19 cellular contexts compared by ENCODE assay signal in genomic region chr10:118339096-118339495, GRCh38. TPM values are rescaled to one million over a fixed set of nuclear protein-coding genes. Genes with fewer than 3 reads are reported as not detected.
DNase-seq lines count a peak whose midpoint lies in the region; ATAC-seq, FAIRE-seq and TF ChIP-seq lines count a peak whose summit lies in the region.
"Had no signal": no experiment of that assay in that cellular context is flagged by ENCODE, and none has a peak within 500 bp of the region (broad histone marks: within the 10 kb centered on the region; RNA-seq: fewer than 3 reads in every experiment).

No MANE protein-coding gene starts in this region.

- TF ChIP-seq CTCF in MCF 10A (IDR thresholded peaks at IDR 0.05; ENCODE audit: unreplicated experiment): no peak
- TF ChIP-seq CTCF in breast epithelium (IDR thresholded peaks at IDR 0.05): no peak
- no peak for TF ChIP-seq CTCF in neural progenitor cell (IDR thresholded peaks at IDR 0.05)

- H3K4me1 ChIP-seq in breast epithelium (peaks cover 0 to 5% of the 10 kb centered on the region in 2 donors), right cardiac atrium (ENCODE audit: control insufficient read depth, insufficient read depth, low read length) (no peaks in the 10 kb centered on the region), neural progenitor cell (peaks cover 15% of the 10 kb centered on the region)

- H3K27ac Mint-ChIP-seq in MCF 10A (ENCODE audit: low read depth, unreplicated experiment) (peak overlapping the region; percentile 28), neural progenitor cell (no peak overlapping the region)
- H3K27ac Mint-ChIP-seq: activated naive CD8-positive, alpha-beta T cell; effector memory CD8-positive, alpha-beta T cell; H9 had no signal

- peaks cover 51% of the 10 kb centered on the region for H3K79me2 ChIP-seq in neural progenitor cell (ENCODE audit: low read depth)

- H3K27me3 Mint-ChIP-seq in MCF 10A (ENCODE audit: insufficient read depth, unreplicated experiment) (no peaks in the 10 kb centered on the region), neural progenitor cell (ENCODE audit: insufficient read depth, low read depth) (no peaks in the 10 kb centered on the region)
- H3K27me3 Mint-ChIP-seq: activated naive CD8-positive, alpha-beta T cell; effector memory CD8-positive, alpha-beta T cell; type B pancreatic cell had no signal

- H3K36me3 ChIP-seq in breast epithelium (no peaks in the 10 kb centered on the region), neural progenitor cell (peaks cover 11% of the 10 kb centered on the region)

- H4K20me1 ChIP-seq in neural progenitor cell (ENCODE audit: low read depth): peaks cover 3% of the 10 kb centered on the region

- H3K36me3 Mint-ChIP-seq in MCF 10A (ENCODE audit: insufficient read depth, unreplicated experiment) (peaks cover 38% of the 10 kb centered on the region), neural progenitor cell (peaks cover 11% of the 10 kb centered on the region)

- H3F3A ChIP-seq in neural progenitor cell (ENCODE audit: low read depth): peaks cover 5% of the 10 kb centered on the region

- DNase-seq in MCF 10A (ENCODE audit: unreplicated experiment): no peak
- DNase-seq in breast epithelium (ENCODE audit: low spot score in 2 of 2): no peak
- DNase-seq in SW480 (ENCODE audit: low spot score): peak; percentile 4
- peak in 1 of 3 donors; percentile 25 for DNase-seq in right cardiac atrium
- DNase-seq in neural progenitor cell (ENCODE audit: low spot score): no peak
- no peak for DNase-seq in OCI-M1 (lab: John Stamatoyannopoulos, UW)
- DNase-seq in HTR-8/SVneo (ENCODE audit: insufficient read length, low spot score): no peak
- DNase-seq: activated T-cell treated with anti-CD3 and anti-CD28 coated beads, Interleukin-2, amount 50 U/mL, for 48 hours; effector memory CD8-positive, alpha-beta T cell; esophagus squamous epithelium; H9; left colon; NCI-H1694 treated with DMSO at 0.1 percent for 48 hours; SK-N-SH; stimulated activated CD4-positive, alpha-beta T cell treated with anti-CD3 and anti-CD28 coated beads, Interleukin-12 subunit alpha, Interleukin-12 subunit beta, amount 100 ng/mL, for 4 hours had no signal

- no peak for TF ChIP-seq POLR2A in breast epithelium (IDR thresholded peaks at IDR 0.05)

- H3K9me3 Mint-ChIP-seq in MCF 10A (ENCODE audit: unreplicated experiment) (no peaks in the 10 kb centered on the region), neural progenitor cell (no peaks in the 10 kb centered on the region)
- H3K9me3 Mint-ChIP-seq: effector memory CD8-positive, alpha-beta T cell; H9; type B pancreatic cell had no signal

- H3K27me3 ChIP-seq in breast epithelium (no peaks in the 10 kb centered on the region), right cardiac atrium (ENCODE audit: control insufficient read depth, insufficient read depth) (no peaks in the 10 kb centered on the region), neural progenitor cell (no peaks in the 10 kb centered on the region)
- H3K27me3 ChIP-seq: esophagus squamous epithelium had no signal

- H3K9me3 ChIP-seq in breast epithelium: no peaks in the 10 kb centered on the region
- H3K9me3 ChIP-seq in right cardiac atrium (ENCODE audit: control insufficient read depth, low read length): no peaks in the 10 kb centered on the region
- no peaks in the 10 kb centered on the region for H3K9me3 ChIP-seq in neural progenitor cell (ENCODE audit: low read depth)
- H3K9me3 ChIP-seq: esophagus squamous epithelium, SK-N-SH had no signal

- peak; percentile 54 to 75 for ATAC-seq in right cardiac atrium
- ATAC-seq: activated CD4-positive, CD25-positive, alpha-beta regulatory T cell treated with anti-CD3 and anti-CD28 coated beads, Interleukin-2, amount 50 U/mL, for 24 hours; effector memory CD8-positive, alpha-beta T cell; left colon had no signal

- H3K4me2 ChIP-seq in neural progenitor cell: no peak overlapping the region
- H3K4me2 ChIP-seq: SK-N-SH had no signal

- WGBS in right cardiac atrium: 48% methylated on average over 3 of the region's 3 CpGs

- CTCF ChIA-PET in MCF 10A (lab: Yijun Ruan, JAX): interaction anchor here (0.8 to 1.3 kb wide), 2 partner anchors 206 to 825 kb away, joined by 3 to 4 read pairs; no protein-coding TSS in a partner anchor

- H3K4me1 Mint-ChIP-seq in MCF 10A (ENCODE audit: insufficient read depth, unreplicated experiment) (peaks cover 21% of the 10 kb centered on the region), neural progenitor cell (peaks cover 29% of the 10 kb centered on the region)

- H3K27ac ChIP-seq in breast epithelium (no peak overlapping the region), right cardiac atrium (ENCODE audit: low read length) (peak overlapping the region; percentile 45), neural progenitor cell (no peak overlapping the region)
- H3K27ac ChIP-seq: esophagus squamous epithelium had no signal

- H3K4me3 ChIP-seq in breast epithelium: no peak overlapping the region
- H3K4me3 ChIP-seq in right cardiac atrium (ENCODE audit: low read length): peak overlapping the region; percentile 5
- no peak overlapping the region for H3K4me3 ChIP-seq in neural progenitor cell
- H3K4me3 ChIP-seq: esophagus squamous epithelium had no signal

- H3K9ac ChIP-seq in neural progenitor cell: no peak overlapping the region
- H3K9ac ChIP-seq: SK-N-SH had no signal

- H2AFZ ChIP-seq in neural progenitor cell (replicated peaks): no peak overlapping the region

- no peak overlapping the region for H3K4me3 Mint-ChIP-seq in MCF 10A (ENCODE audit: unreplicated experiment)
- H3K4me3 Mint-ChIP-seq in neural progenitor cell: no peak overlapping the region
- H3K4me3 Mint-ChIP-seq: H9 had no signal

- no peak for FAIRE-seq in HTR-8/SVneo (lab: Jason Lieb, UNC)
- FAIRE-seq: colon had no signal

- no TSS peak for BruUV-seq in MCF 10A (replicated peaks; lab: Mats Ljungman, UMichigan)

- intact Hi-C loops in MCF 10A (cut with micrococcal nuclease) (no loop called here), breast epithelium (cut with DNase I; ENCODE audit: low total_unique reads) (no loop called here), right cardiac atrium (cut with DNase I) (no loop called here)

- POLR2A ChIA-PET in MCF 10A (lab: Yijun Ruan, JAX): no interaction called here

RNA-seq across cellular contexts. Expression of gene FAM204A, which starts 3.0 kb away (rescaled TPM):
- 101 and 103 TPM in 2 replicates for total RNA-seq in MCF 10A (2022)
- total RNA-seq in breast epithelium: 10 to 100 TPM; 28.2 to 71.4 (median 59.6) TPM
- total RNA-seq in right cardiac atrium: 10 to 100 TPM; 52.2 to 80.9 (median 61.7) TPM
- 42.3 TPM for polyA plus RNA-seq in right cardiac atrium
- 59.2 and 77.7 TPM in 2 replicates for total RNA-seq in neural progenitor cell (ENCODE audit: low replicate concordance)
